In the genomic region with DNA sequence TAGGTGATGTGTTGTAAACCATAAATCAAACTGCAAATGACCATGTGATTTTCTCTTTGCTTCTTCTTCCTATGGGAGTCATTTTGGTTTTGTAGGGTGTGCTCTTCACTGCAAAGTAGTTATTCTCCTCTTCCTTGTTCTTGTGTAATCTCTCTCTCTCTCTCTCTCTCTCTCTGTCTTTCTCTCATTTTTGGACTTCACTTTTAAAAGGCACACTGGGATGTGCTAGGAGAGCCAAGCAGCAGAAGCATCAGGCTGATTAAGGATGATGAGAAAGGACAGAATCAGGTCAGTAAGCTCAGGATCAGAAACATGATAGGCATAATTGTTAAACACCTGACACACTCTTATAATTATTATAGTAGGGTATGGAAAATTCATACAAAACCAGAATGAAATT, we compare ENCODE assay signal across 34 cellular contexts.
"Had no signal": no experiment of that assay in that cellular context is flagged by ENCODE, and none has a peak within 500 bp of the region (broad histone marks: within the 10 kb centered on the region; RNA-seq: fewer than 3 reads in every experiment).

No MANE protein-coding gene starts in this region.

- FAIRE-seq: endometrium, endothelial cell of umbilical vein had no signal

- H2AFZ ChIP-seq: hepatocyte had no signal

- H3K36me3 ChIP-seq: ascending aorta, breast epithelium, cardiac muscle cell, colonic mucosa, gastroesophageal sphincter, heart right ventricle had no signal

- H3K27ac Mint-ChIP-seq: activated CD4-positive, alpha-beta memory T cell treated with anti-CD3 and anti-CD28 coated beads for 36 hours; activated CD4-positive, alpha-beta T cell treated with anti-CD3 and anti-CD28 coated beads for 36 hours; activated CD4-positive, alpha-beta T cell treated with anti-CD3 and anti-CD28 coated beads, Interleukin-2, amount 10 ng/mL, durations not matched to agents 24 days and 14 days; activated CD8-positive, alpha-beta memory T cell treated with anti-CD3 and anti-CD28 coated beads, Interleukin-2, amount 10 ng/mL, durations not matched to agents 7 days and 5 days; activated CD8-positive, alpha-beta T cell treated with anti-CD3 and anti-CD28 coated beads, Interleukin-2, amount 10 ng/mL, durations not matched to agents 7 days and 5 days; activated naive CD4-positive, alpha-beta T cell treated with anti-CD3 and anti-CD28 coated beads, Interleukin-2, amount 10 ng/mL, durations not matched to agents 7 days and 5 days; activated naive CD4-positive, alpha-beta T cell treated with anti-CD3 and anti-CD28 coated beads, Interleukin-2, amount 50 U/mL, for 72 hours; activated naive CD8-positive, alpha-beta T cell treated with anti-CD3 and anti-CD28 coated beads, Interleukin-2, amount 10 ng/mL, durations not matched to agents 7 days and 5 days; activated T-helper 1 cell treated with anti-CD3 and anti-CD28 coated beads, Interleukin-12 subunit alpha, Interleukin-12 subunit beta, Interleukin-2, Interleukin-4 antibody, amounts not matched to agents 30 ng/mL and 10 ng/mL and 1 ng/mL, durations not matched to agents 14 hours and 24 hours and 36 hours; activated T-helper 2 cell treated with anti-CD3 and anti-CD28 coated beads, Interferon-gamma antibody, Interleukin-2, Interleukin-4, amounts not matched to agents 10 μg/mL and 5 μg/mL and 100 μg/mL, durations not matched to agents 14 hours and 24 hours and 36 hours; T-helper 17 cell; T-helper 2 cell treated with Interferon-gamma antibody and Interleukin-4, amounts not matched to agents 5 μg/mL and 100 μg/mL, for 36 hours had no signal

- H3K27me3 Mint-ChIP-seq: activated CD4-positive, alpha-beta memory T cell treated with anti-CD3 and anti-CD28 coated beads for 36 hours; activated CD4-positive, alpha-beta T cell treated with anti-CD3 and anti-CD28 coated beads for 36 hours; activated CD4-positive, alpha-beta T cell treated with anti-CD3 and anti-CD28 coated beads, Interleukin-2, amount 10 ng/mL, durations not matched to agents 24 days and 14 days; activated CD8-positive, alpha-beta memory T cell treated with anti-CD3 and anti-CD28 coated beads, Interleukin-2, amount 10 ng/mL, durations not matched to agents 7 days and 5 days; activated naive CD4-positive, alpha-beta T cell treated with anti-CD3 and anti-CD28 coated beads, Interleukin-2, amount 10 ng/mL, durations not matched to agents 7 days and 5 days; activated naive CD8-positive, alpha-beta T cell treated with anti-CD3 and anti-CD28 coated beads, Interleukin-2, amount 10 ng/mL, durations not matched to agents 7 days and 5 days; T-helper 17 cell had no signal

- H3K4me1 ChIP-seq: ascending aorta, breast epithelium, colonic mucosa, gastroesophageal sphincter had no signal

- H3K4me3 Mint-ChIP-seq: activated CD4-positive, alpha-beta memory T cell treated with anti-CD3 and anti-CD28 coated beads for 36 hours; activated CD4-positive, alpha-beta T cell treated with anti-CD3 and anti-CD28 coated beads for 36 hours; activated CD4-positive, alpha-beta T cell treated with anti-CD3 and anti-CD28 coated beads, Interleukin-2, amount 10 ng/mL, durations not matched to agents 24 days and 14 days; activated CD8-positive, alpha-beta memory T cell treated with anti-CD3 and anti-CD28 coated beads, Interleukin-2, amount 10 ng/mL, durations not matched to agents 7 days and 5 days; activated CD8-positive, alpha-beta T cell treated with anti-CD3 and anti-CD28 coated beads, Interleukin-2, amount 10 ng/mL, durations not matched to agents 7 days and 5 days; activated naive CD4-positive, alpha-beta T cell treated with anti-CD3 and anti-CD28 coated beads, Interleukin-2, amount 10 ng/mL, durations not matched to agents 7 days and 5 days; activated naive CD8-positive, alpha-beta T cell treated with anti-CD3 and anti-CD28 coated beads, Interleukin-2, amount 10 ng/mL, durations not matched to agents 7 days and 5 days; activated T-helper 1 cell treated with anti-CD3 and anti-CD28 coated beads, Interleukin-12 subunit alpha, Interleukin-12 subunit beta, Interleukin-2, Interleukin-4 antibody, amounts not matched to agents 30 ng/mL and 10 ng/mL and 1 ng/mL, durations not matched to agents 14 hours and 24 hours and 36 hours; brain; T-helper 17 cell; T-helper 2 cell treated with Interferon-gamma antibody and Interleukin-4, amounts not matched to agents 5 μg/mL and 100 μg/mL, for 36 hours had no signal

- H3K36me3 Mint-ChIP-seq: activated CD4-positive, alpha-beta memory T cell treated with anti-CD3 and anti-CD28 coated beads for 36 hours; activated CD8-positive, alpha-beta memory T cell treated with anti-CD3 and anti-CD28 coated beads, Interleukin-2, amount 10 ng/mL, durations not matched to agents 7 days and 5 days; activated naive CD4-positive, alpha-beta T cell treated with anti-CD3 and anti-CD28 coated beads, Interleukin-2, amount 10 ng/mL, durations not matched to agents 7 days and 5 days; activated naive CD8-positive, alpha-beta T cell treated with anti-CD3 and anti-CD28 coated beads, Interleukin-2, amount 10 ng/mL, durations not matched to agents 7 days and 5 days had no signal

- H3K4me3 ChIP-seq: ascending aorta, breast epithelium, cardiac muscle cell, colonic mucosa, gastroesophageal sphincter, heart right ventricle, hepatocyte had no signal

- H3K79me2 ChIP-seq: hepatocyte had no signal

- H3K9me3 ChIP-seq: colonic mucosa had no signal

- H3K27ac ChIP-seq: ascending aorta, breast epithelium, cardiac muscle cell, colonic mucosa, gastroesophageal sphincter, heart right ventricle, hepatocyte had no signal

- H3K4me2 ChIP-seq: hepatocyte had no signal

- H3K4me1 Mint-ChIP-seq: activated CD4-positive, alpha-beta T cell treated with anti-CD3 and anti-CD28 coated beads for 36 hours; activated CD4-positive, alpha-beta T cell treated with anti-CD3 and anti-CD28 coated beads, Interleukin-2, amount 10 ng/mL, durations not matched to agents 24 days and 14 days; activated CD8-positive, alpha-beta memory T cell treated with anti-CD3 and anti-CD28 coated beads, Interleukin-2, amount 10 ng/mL, durations not matched to agents 7 days and 5 days; activated naive CD4-positive, alpha-beta T cell treated with anti-CD3 and anti-CD28 coated beads, Interleukin-2, amount 10 ng/mL, durations not matched to agents 7 days and 5 days; activated naive CD8-positive, alpha-beta T cell treated with anti-CD3 and anti-CD28 coated beads, Interleukin-2, amount 10 ng/mL, durations not matched to agents 7 days and 5 days; T-helper 17 cell had no signal

- DNase-seq: activated CD4-positive, alpha-beta memory T cell treated with anti-CD3 and anti-CD28 coated beads for 36 hours; activated CD4-positive, alpha-beta T cell treated with anti-CD3 and anti-CD28 coated beads for 36 hours; activated CD4-positive, alpha-beta T cell treated with anti-CD3 and anti-CD28 coated beads, Interleukin-2, amount 10 ng/mL, durations not matched to agents 24 days and 14 days; activated CD4-positive, CD25-positive, alpha-beta regulatory T cell; activated CD4-positive, CD25-positive, alpha-beta regulatory T cell treated with anti-CD3 and anti-CD28 coated beads, Interleukin-2, amount 50 U/mL, for 72 hours; activated CD8-positive, alpha-beta memory T cell treated with anti-CD3 and anti-CD28 coated beads, Interleukin-2, amount 10 ng/mL, durations not matched to agents 7 days and 5 days; activated CD8-positive, alpha-beta memory T cell treated with anti-CD3 and anti-CD28 coated beads, Interleukin-2, amount 50 U/mL, for 4 hours; activated CD8-positive, alpha-beta T cell treated with anti-CD3 and anti-CD28 coated beads, Interleukin-2, amount 10 ng/mL, durations not matched to agents 7 days and 5 days; activated effector memory CD4-positive, alpha-beta T cell treated with anti-CD3 and anti-CD28 coated beads, Interleukin-2, amount 50 U/mL, for 16 hours; activated naive CD4-positive, alpha-beta T cell treated with anti-CD3 and anti-CD28 coated beads, Interleukin-2, amount 10 ng/mL, durations not matched to agents 7 days and 5 days; activated naive CD8-positive, alpha-beta T cell treated with anti-CD3 and anti-CD28 coated beads, Interleukin-2, amount 10 ng/mL, durations not matched to agents 7 days and 5 days; activated T-cell treated with anti-CD3 and anti-CD28 coated beads, Interleukin-2, amount 50 U/mL, for 1 hour; activated T-cell treated with anti-CD3 and anti-CD28 coated beads, Interleukin-2, amount 50 U/mL, for 48 hours; central memory CD4-positive, alpha-beta T cell; colonic mucosa; effector CD8-positive, alpha-beta T cell; foreskin melanocyte; heart right ventricle; T-helper 1 cell; T-helper 17 cell; T1000 had no signal

- ATAC-seq: activated CD4-positive, alpha-beta T cell treated with anti-CD3 and anti-CD28 coated beads for 36 hours; activated CD8-positive, alpha-beta memory T cell treated with anti-CD3 and anti-CD28 coated beads, Interleukin-2, amount 10 ng/mL, durations not matched to agents 7 days and 5 days; activated CD8-positive, alpha-beta T cell treated with anti-CD3 and anti-CD28 coated beads, Interleukin-2, amount 10 ng/mL, durations not matched to agents 7 days and 5 days; activated naive CD4-positive, alpha-beta T cell treated with anti-CD3 and anti-CD28 coated beads, Interleukin-2, amount 50 U/mL, for 72 hours; esophagus mucosa; gastroesophageal sphincter; heart right ventricle; T-helper 17 cell had no signal

- H3K27me3 ChIP-seq: ascending aorta, breast epithelium, cardiac muscle cell, colonic mucosa, gastroesophageal sphincter, heart right ventricle, hepatocyte had no signal
